Comparison of ENCODE assay signal across 18 cellular contexts in genomic region chr13:41608779-41609178, GRCh38.
"Had no signal": no experiment of that assay in that cellular context is flagged by ENCODE, and none has a peak within 500 bp of the region (broad histone marks: within the 10 kb centered on the region; RNA-seq: fewer than 3 reads in every experiment).

No MANE protein-coding gene starts in this region.

- H3K27ac ChIP-seq: gastroesophageal sphincter, ovary, right lobe of liver had no signal

- ATAC-seq: activated CD8-positive, alpha-beta T cell treated with anti-CD3 and anti-CD28 coated beads, Interleukin-2, amount 10 ng/mL, durations not matched to agents 7 days and 5 days; activated T-cell treated with anti-CD3 and anti-CD28 coated beads, Interleukin-2, amount 50 U/mL, for 72 hours; gastroesophageal sphincter; heart left ventricle; left ventricle myocardium superior; naive thymus-derived CD4-positive, alpha-beta T cell; right lobe of liver had no signal

- H3K9me3 Mint-ChIP-seq: activated CD4-positive, alpha-beta T cell treated with anti-CD3 and anti-CD28 coated beads, Interleukin-2, amount 10 ng/mL, durations not matched to agents 24 days and 14 days; activated T-cell treated with anti-CD3 and anti-CD28 coated beads, Interleukin-2, amount 50 U/mL, for 72 hours; naive thymus-derived CD4-positive, alpha-beta T cell had no signal

- H3K9me3 ChIP-seq: gastroesophageal sphincter, heart left ventricle, ovary, right lobe of liver had no signal

- DNase-seq: activated CD4-positive, alpha-beta T cell treated with anti-CD3 and anti-CD28 coated beads, Interleukin-2, amount 10 ng/mL, durations not matched to agents 24 days and 14 days; activated CD4-positive, CD25-positive, alpha-beta regulatory T cell; activated CD8-positive, alpha-beta T cell treated with anti-CD3 and anti-CD28 coated beads, Interleukin-2, amount 10 ng/mL, durations not matched to agents 7 days and 5 days; activated effector memory CD4-positive, alpha-beta T cell treated with anti-CD3 and anti-CD28 coated beads, Interleukin-2, amount 50 U/mL, for 16 hours; activated naive CD4-positive, alpha-beta T cell treated with anti-CD3 and anti-CD28 coated beads, Interleukin-2, amount 50 U/mL, for 16 hours; activated T-cell treated with anti-CD3 and anti-CD28 coated beads, Interleukin-2, amount 50 U/mL, for 72 hours; caudate nucleus; heart left ventricle; left ventricle myocardium superior; mesenchymal stem cell; naive thymus-derived CD4-positive, alpha-beta T cell; ovary; right lobe of liver; stimulated activated CD4-positive, alpha-beta T cell treated with anti-CD3 and anti-CD28 coated beads, Interleukin-4, amount 100 ng/mL, for 4 hours; stimulated activated naive CD4-positive, alpha-beta T cell; T-helper 1 cell; T1000 had no signal

- H3K4me3 ChIP-seq: gastroesophageal sphincter, heart left ventricle, ovary, right lobe of liver had no signal

- H3K27ac Mint-ChIP-seq: activated CD4-positive, alpha-beta T cell treated with anti-CD3 and anti-CD28 coated beads, Interleukin-2, amount 10 ng/mL, durations not matched to agents 24 days and 14 days; activated CD8-positive, alpha-beta T cell treated with anti-CD3 and anti-CD28 coated beads, Interleukin-2, amount 10 ng/mL, durations not matched to agents 7 days and 5 days; activated T-cell treated with anti-CD3 and anti-CD28 coated beads, Interleukin-2, amount 50 U/mL, for 72 hours; naive thymus-derived CD4-positive, alpha-beta T cell had no signal

- H3K4me3 Mint-ChIP-seq: activated CD4-positive, alpha-beta T cell treated with anti-CD3 and anti-CD28 coated beads, Interleukin-2, amount 10 ng/mL, durations not matched to agents 24 days and 14 days; activated CD8-positive, alpha-beta T cell treated with anti-CD3 and anti-CD28 coated beads, Interleukin-2, amount 10 ng/mL, durations not matched to agents 7 days and 5 days; activated T-cell treated with anti-CD3 and anti-CD28 coated beads, Interleukin-2, amount 50 U/mL, for 72 hours; naive thymus-derived CD4-positive, alpha-beta T cell had no signal

- H3K27me3 Mint-ChIP-seq: activated CD4-positive, alpha-beta T cell treated with anti-CD3 and anti-CD28 coated beads, Interleukin-2, amount 10 ng/mL, durations not matched to agents 24 days and 14 days; naive thymus-derived CD4-positive, alpha-beta T cell had no signal

- H3K27me3 ChIP-seq: gastroesophageal sphincter, heart left ventricle, ovary, right lobe of liver had no signal

- H3K36me3 ChIP-seq: ovary had no signal
